ENCODE assay signal across 1 cellular context in genomic region chr3:47954562-47954961, GRCh38.
TF ChIP-seq lines count a peak whose summit lies in the region.

No MANE protein-coding gene starts in this region.

TF ChIP-seq in SK-N-SH, 30 proteins besides CTCF, POLR2A, EP300 and RAD21 (continued from another document):
- no peak for TF ChIP-seq IRF3 (IDR thresholded peaks at IDR 0.05; ENCODE audit: low read depth, low read length)
- no peak for TF ChIP-seq PBX3 (IDR thresholded peaks at IDR 0.05)
TF ChIP-seq in SK-N-SH: peak in this region for 0.
